ENCODE assay signal across 7 cellular contexts in the genomic region with DNA sequence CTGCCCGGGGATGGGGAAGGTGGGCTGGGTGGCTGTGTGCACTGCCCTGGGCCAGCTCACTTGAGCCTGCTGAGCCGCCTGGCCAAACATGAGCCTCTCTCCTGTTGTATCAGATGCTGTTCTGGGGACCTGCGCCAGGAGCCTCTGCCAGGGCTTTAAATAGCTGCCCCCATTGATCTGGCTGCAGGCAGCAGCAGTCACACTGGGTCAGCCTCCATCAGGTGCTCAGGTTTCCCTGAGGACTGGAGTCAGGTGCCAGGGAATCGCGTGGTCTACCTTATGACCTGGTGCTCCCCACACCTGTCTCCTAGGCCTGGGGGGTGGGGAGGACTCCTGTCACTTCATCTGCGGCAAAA. TPM values are rescaled to one million over a fixed set of nuclear protein-coding genes. Genes with fewer than 3 reads are reported as not detected.
DNase-seq lines count a peak whose midpoint lies in the region; ATAC-seq and TF ChIP-seq lines count a peak whose summit lies in the region.
"Had no signal": no experiment of that assay in that cellular context is flagged by ENCODE, and none has a peak within 500 bp of the region (broad histone marks: within the 10 kb centered on the region; RNA-seq: fewer than 3 reads in every experiment).

No MANE protein-coding gene starts in this region.

- H3K9me2 ChIP-seq in PC-9 (ENCODE audit: insufficient read depth): no peaks in the 10 kb centered on the region

- TF ChIP-seq POLR2A in vagina (IDR thresholded peaks at IDR 0.05): no peak

- POLR2A ChIA-PET in CD8-positive, alpha-beta T cell (lab: Charles Lee): interaction anchor here (1.0 to 2.1 kb wide), 9 partner anchors 20 to 195 kb away, joined by 3 to 9 read pairs (median 4); partner anchors contain the start of genes BSDC1, KPNA6, LCK and MARCKSL1
- POLR2A ChIA-PET in PC-9 (lab: Charles Lee; ENCODE audit: unreplicated experiment): interaction anchor here (0.6 to 0.8 kb wide), 2 partner anchors 20 to 1447 kb away, joined by 4 to 11 read pairs; partner anchors contain the start of gene TXLNA

- H3K27ac ChIP-seq in CD8-positive, alpha-beta T cell (ENCODE audit: low read depth, low read length): peak overlapping the region; percentile 75
- H3K27ac ChIP-seq in PC-9 (no peak overlapping the region), vagina (peak overlapping the region; percentile 77)
- H3K27ac ChIP-seq: HL-60 had no signal

- ATAC-seq in CD8-positive, alpha-beta T cell: no peak
- no peak for ATAC-seq in HG02870 (IDR thresholded peaks at IDR 0.05; ENCODE audit: unreplicated experiment)

- peak overlapping the region; percentile 80; the same call in 1 of the 2 replicates for H3K4me2 ChIP-seq in PC-9

- H3K36me3 ChIP-seq in CD8-positive, alpha-beta T cell (ENCODE audit: insufficient read depth, low read length): peaks cover 7% of the 10 kb centered on the region
- H3K36me3 ChIP-seq in PC-9 (ENCODE audit: low read depth) (peaks cover 11% of the 10 kb centered on the region; the same call in 1 of the 2 replicates), vagina (peaks cover 0 to 32% of the 10 kb centered on the region in 2 donors)

- H3K27me3 Mint-ChIP-seq in CD8-positive, alpha-beta T cell (ENCODE audit: low read depth): no peaks in the 10 kb centered on the region

- H3K27me3 ChIP-seq in CD8-positive, alpha-beta T cell (ENCODE audit: insufficient read depth, low read length): no peaks in the 10 kb centered on the region
- no peaks in the 10 kb centered on the region for H3K27me3 ChIP-seq in PC-9 (ENCODE audit: insufficient read depth, low read depth)
- H3K27me3 ChIP-seq in vagina: no peaks in the 10 kb centered on the region

- H3K9me3 Mint-ChIP-seq in CD8-positive, alpha-beta T cell: no peaks in the 10 kb centered on the region

- peaks cover 46% of the 10 kb centered on the region for H3K4me1 ChIP-seq in CD8-positive, alpha-beta T cell (ENCODE audit: insufficient read depth, low read length)
- 0 out of 2 replicates have a peak, but pooled peaks cover under 1% of the 10 kb centered on the region for H3K4me1 ChIP-seq in PC-9 (replicated peaks; ENCODE audit: insufficient read depth)
- H3K4me1 ChIP-seq in vagina: peaks cover 23% of the 10 kb centered on the region

- BruUV-seq in PC-9 (replicated peaks; lab: Mats Ljungman, UMichigan): no TSS peak

- CTCF ChIA-PET in CD8-positive, alpha-beta T cell (lab: Charles Lee): interaction anchor here (1.0 kb wide), 1 partner anchor 173 kb away, joined by 4 read pairs; no protein-coding TSS in a partner anchor
- CTCF ChIA-PET in PC-9 (lab: Charles Lee): interaction anchor here (1.0 kb wide), 1 partner anchor 122 kb away, joined by 3 read pairs; no protein-coding TSS in a partner anchor

- peak overlapping the region; percentile 85 for H3K4me3 Mint-ChIP-seq in CD8-positive, alpha-beta T cell

- peaks cover 63% of the 10 kb centered on the region for H3K4me1 Mint-ChIP-seq in CD8-positive, alpha-beta T cell (ENCODE audit: low read depth)

- no peaks in the 10 kb centered on the region for H3K9me3 ChIP-seq in CD8-positive, alpha-beta T cell (ENCODE audit: low read length)
- H3K9me3 ChIP-seq in PC-9 (ENCODE audit: insufficient read depth, low read depth) (no peaks in the 10 kb centered on the region), vagina (no peaks in the 10 kb centered on the region)

- H3K4me3 ChIP-seq in CD8-positive, alpha-beta T cell (ENCODE audit: low read depth, low read length): peak overlapping the region; percentile 70
- H3K4me3 ChIP-seq in PC-9: no peak overlapping the region
- H3K4me3 ChIP-seq in vagina: peak overlapping the region; percentile 49 to 77

- H2AFZ ChIP-seq in PC-9: no peak overlapping the region

- H3K79me2 ChIP-seq in PC-9 (ENCODE audit: low read depth): no peaks in the 10 kb centered on the region

- no peak for TF ChIP-seq CTCF in CD8-positive, alpha-beta T cell (IDR thresholded peaks at IDR 0.05)
- no peak for TF ChIP-seq CTCF in PC-9 (conservative IDR thresholded peaks at IDR 0.05)
- TF ChIP-seq CTCF in vagina (IDR thresholded peaks at IDR 0.05): no peak

- intact Hi-C loops in CD8-positive, alpha-beta T cell (cut with DNase I, micrococcal nuclease): loop anchor here (1.0 to 10.0 kb wide), 6 partner anchors 20 to 618 kb away; partner anchors contain the start of genes TXLNA (in 2 of the 2), LCK (in 1 of the 2), PEF1 (in 1 of the 2) and S100PBP (in 1 of the 2)
- intact Hi-C loops in PC-9 (cut with micrococcal nuclease; ENCODE audit: unreplicated experiment) (no loop called here), vagina (cut with DNase I) (loop anchor here (2.0 kb wide), 1 partner anchor 41 kb away; no protein-coding TSS in a partner anchor)

- H3K27ac Mint-ChIP-seq in CD8-positive, alpha-beta T cell: peak overlapping the region; percentile 97

- peaks cover 2% of the 10 kb centered on the region for H4K20me1 ChIP-seq in PC-9 (ENCODE audit: insufficient read depth)

- peaks cover 56% of the 10 kb centered on the region for H3F3A ChIP-seq in PC-9 (ENCODE audit: insufficient read depth, low read depth)

- DNase-seq in CD8-positive, alpha-beta T cell: no peak
- DNase-seq in PC-9: no peak
- peak in 29 of 51 donors; percentile 3 to 61 (median 30) for DNase-seq in hypothalamus (lab: John Stamatoyannopoulos, UW)
- no peak for DNase-seq in vagina (ENCODE audit: extremely low spot score in 2 of 2)
- no peak for DNase-seq in NCI-H128 (lab: John Stamatoyannopoulos, UW; ENCODE audit: unreplicated experiment)

- peaks cover 40% of the 10 kb centered on the region for H3K36me3 Mint-ChIP-seq in CD8-positive, alpha-beta T cell

RNA-seq across cellular contexts. Expression of gene CCDC28B, which starts 0.7 kb away (rescaled TPM):
- 1 to 10 TPM; 3.8 to 5.2 TPM for total RNA-seq in CD8-positive, alpha-beta T cell
- total RNA-seq in PC-9 (2021) (4.4 and 4.7 TPM in 2 replicates), vagina (2.9 TPM)

RNA-seq across cellular contexts. Expression of gene IQCC, which starts 5.8 kb away (rescaled TPM):
- 1 to 10 TPM; 1.3 to 2.0 TPM for total RNA-seq in CD8-positive, alpha-beta T cell
- total RNA-seq in PC-9 (2021) (4.9 and 5.0 TPM in 2 replicates), vagina (not detected)

RNA-seq across cellular contexts. Expression of gene DCDC2B, which starts 9.2 kb away (rescaled TPM):
- not detected for total RNA-seq in CD8-positive, alpha-beta T cell
- not detected in 2 replicates for total RNA-seq in PC-9 (2021)
- not detected for total RNA-seq in vagina

RNA-seq across cellular contexts. Expression of gene TXLNA, which starts 20.2 kb away (rescaled TPM):
- 1 to 10 TPM; 7.5 to 8.9 TPM for total RNA-seq in CD8-positive, alpha-beta T cell
- total RNA-seq in PC-9 (2021) (32.0 and 45.8 TPM in 2 replicates), vagina (45.7 TPM)

RNA-seq across cellular contexts. Expression of gene TMEM234, which starts 22.5 kb away (rescaled TPM):
- 1 to 10 TPM; 8.6 to 9.1 TPM for total RNA-seq in CD8-positive, alpha-beta T cell
- 14.1 and 18.1 TPM in 2 replicates for total RNA-seq in PC-9 (2021)
- total RNA-seq in vagina: 8.3 TPM

Comparison
In these comparisons a context has a peak if more than half of its experiments do, and no peak if none do; other contexts are left out.
1. DNase-seq: peak in hypothalamus (29 of 51); none in CD8-positive, alpha-beta T cell (0 of 7), PC-9 (0 of 2), vagina (0 of 2) and NCI-H128 (single experiment).